8 cellular contexts compared by ENCODE assay signal in genomic region chr15:79896634-79897379, GRCh38. TPM values are rescaled to one million over a fixed set of nuclear protein-coding genes. Genes with fewer than 3 reads are reported as not detected.
A peak's percentile ranks its signal among the peaks of the same experiment; 100 is the strongest.
DNase-seq lines count a peak whose midpoint lies in the region; ATAC-seq and TF ChIP-seq lines count a peak whose summit lies in the region.

Gene MTHFS (minus strand): TSS chr15:79897014. CDS start chr15:79896988, 26 bp downstream.

- H3K36me3 ChIP-seq in ascending aorta (no peaks in the 10 kb centered on the region), aorta (ENCODE audit: control insufficient read depth in 1 of 2, insufficient read depth in 2 of 2, low read length in 1 of 2) (peaks cover 0 to 3% of the 10 kb centered on the region in 2 donors)

- TF ChIP-seq CTCF in GM13977 (IDR thresholded peaks at IDR 0.05; ENCODE audit: extremely low read depth, insufficient read depth, missing control alignments) (peak; percentile 48), ascending aorta (IDR thresholded peaks at IDR 0.05) (peak; percentile 29 to 69 (median 66))

- H3K4me3 ChIP-seq in ascending aorta = peak within 1 kb of the TSS; percentile 74 to 83
- H3K4me3 ChIP-seq in aorta (ENCODE audit: low read length in 2 of 2) = peak within 1 kb of the TSS; percentile 50 to 94

- DNase-seq in GM13977 (ENCODE audit: low spot score) (peak; percentile 79), NCI-H128 (lab: John Stamatoyannopoulos, UW; ENCODE audit: unreplicated experiment) (peak; percentile 27), T-helper 2 cell (peak; percentile 53 to 90 (median 69)), ascending aorta (ENCODE audit: low spot score in 2 of 2) (peak; percentile 22 to 78), hepatic stellate cell (ENCODE audit: low spot score) (peak; percentile 78), renal cortical epithelial cell (ENCODE audit: low read depth) (peak; percentile 47), aorta (peak; percentile 84 to 90)

- intact Hi-C loops in ascending aorta (cut with DNase I) (loop anchor here (1.0 to 5.0 kb wide), 5 partner anchors 26 to 275 kb away; partner anchors contain the start of genes FAH and ZFAND6), aorta (cut with DNase I) (loop anchor here in 1 of 2 donors (2.0 to 10.0 kb wide), 3 partner anchors 26 to 278 kb away; no protein-coding TSS in a partner anchor)

- peak; percentile 77 for ATAC-seq in HG02759 (IDR thresholded peaks at IDR 0.05; ENCODE audit: unreplicated experiment)
- peak; percentile 96 for ATAC-seq in aorta (ENCODE audit: low FRiP score)

- H3K27me3 ChIP-seq in ascending aorta (no peaks in the 10 kb centered on the region), aorta (ENCODE audit: control insufficient read depth in 1 of 2, insufficient read depth in 2 of 2, low read length in 1 of 2) (no peaks in the 10 kb centered on the region)

- no peaks in the 10 kb centered on the region for H3K9me3 ChIP-seq in ascending aorta
- no peaks in the 10 kb centered on the region for H3K9me3 ChIP-seq in aorta (ENCODE audit: control insufficient read depth, low read length)

- 0 to 1% methylated on average over 82 to 90 of the region's 90 CpGs for WGBS in aorta, 2 donors

- no peaks in the 10 kb centered on the region for H3K4me1 ChIP-seq in ascending aorta
- peaks cover 0 to 2% of the 10 kb centered on the region in 2 donors for H3K4me1 ChIP-seq in aorta (ENCODE audit: control insufficient read depth in 1 of 2, insufficient read depth in 2 of 2, low read length in 2 of 2)

- in situ Hi-C loops in GM13977 (cut with MboI; ENCODE audit: low pct_unique_long_range_greater_than_20kb, low sequenced_read_pairs, unreplicated experiment) = no loop called here

- H3K27ac ChIP-seq in ascending aorta (peak within 1 kb of the TSS; percentile 96 to 97), aorta (ENCODE audit: low read depth in 1 of 2, low read length in 2 of 2) (peak within 1 kb of the TSS; percentile 59 to 80)

RNA-seq across cellular contexts. Expression of gene MTHFS, which starts in this region (rescaled TPM):
- total RNA-seq in ascending aorta (0.75 TPM), renal cortical epithelial cell (26.7 and 34.7 TPM in 2 replicates), aorta (10 to 100 TPM in 1 of 2 donors, 1 to 10 TPM in 1; 8.6 to 15.4 TPM)
- polyA plus RNA-seq in aorta = 10 to 100 TPM; 22.7 to 50.2 TPM

Comparison
In these comparisons a context has a peak if more than half of its experiments do, and no peak if none do; other contexts are left out.
1. Peak in every context shown above with its lines: DNase-seq, ATAC-seq, H3K4me3 ChIP-seq and H3K27ac ChIP-seq.
2. Peak in DNase-seq, H3K4me3 ChIP-seq and H3K27ac ChIP-seq in ascending aorta; RNA of the gene not detected or under 1 TPM.
3. DNase-seq: peak in every context shown above with its lines; median percentile 87 in aorta; 79 in GM13977; 78 in hepatic stellate cell; 69 in T-helper 2 cell; 50 in ascending aorta; 47 in renal cortical epithelial cell; 27 in NCI-H128.